Comparison of ENCODE assay signal across 2 cellular contexts in the genomic region with DNA sequence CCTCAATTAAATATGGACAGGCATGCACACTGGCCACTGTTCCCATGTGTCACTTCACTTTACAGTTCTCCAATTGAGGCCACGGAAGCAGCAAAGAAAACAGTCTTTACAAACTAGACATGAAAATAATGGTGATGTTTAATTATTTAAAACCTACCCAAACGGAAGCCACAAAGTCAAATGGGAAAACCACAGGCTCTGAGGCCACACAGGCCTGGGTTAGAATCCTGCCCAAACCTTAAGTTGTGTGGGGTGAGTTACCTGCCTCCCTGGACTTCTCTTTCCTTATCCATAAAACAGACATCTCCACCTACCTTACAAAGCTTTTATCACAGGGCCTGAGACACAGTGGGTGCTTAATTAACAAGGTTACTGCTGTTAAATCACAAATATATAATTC.
TF ChIP-seq lines count a peak whose summit lies in the region.

No MANE protein-coding gene starts in this region.

TF ChIP-seq in HepG2, 621 proteins besides CTCF, POLR2A, EP300 and RAD21:
- no peak for TF ChIP-seq GABPA (IDR thresholded peaks at IDR 0.05; ENCODE audit: low read depth, low read length)
- 0 out of 2 replicates have a peak, but pooled peaks have one; percentile 11 for TF ChIP-seq GABPA (CRISPR knock-in tag; IDR thresholded peaks at IDR 0.05; ENCODE audit: low read depth)
- no peak for TF ChIP-seq TMF1 (CRISPR knock-in tag; IDR thresholded peaks at IDR 0.05; ENCODE audit: low read depth)
- TF ChIP-seq NFATC3 (CRISPR knock-in tag; IDR thresholded peaks at IDR 0.05): no peak

TF ChIP-seq in H1, 55 proteins besides CTCF, POLR2A, EP300 and RAD21:
- TF ChIP-seq BRCA1 (IDR thresholded peaks at IDR 0.05; ENCODE audit: low read depth, low read length): no peak
- TF ChIP-seq KDM1A (IDR thresholded peaks at IDR 0.05; ENCODE audit: borderline replicate concordance, low read length): no peak
- TF ChIP-seq POU5F1 (IDR thresholded peaks at IDR 0.05; ENCODE audit: low read depth, low read length): no peak
- TF ChIP-seq, protein P1, sequence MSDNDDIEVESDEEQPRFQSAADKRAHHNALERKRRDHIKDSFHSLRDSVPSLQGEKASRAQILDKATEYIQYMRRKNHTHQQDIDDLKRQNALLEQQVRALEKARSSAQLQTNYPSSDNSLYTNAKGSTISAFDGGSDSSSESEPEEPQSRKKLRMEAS (IDR thresholded peaks at IDR 0.05): no peak
